9 cellular contexts compared by ENCODE assay signal in genomic region chr19:737591-738093, GRCh38. TPM values are rescaled to one million over a fixed set of nuclear protein-coding genes. Genes with fewer than 3 reads are reported as not detected.
DNase-seq lines count a peak whose midpoint lies in the region; ATAC-seq and TF ChIP-seq lines count a peak whose summit lies in the region.
"Had no signal": no experiment of that assay in that cellular context is flagged by ENCODE, and none has a peak within 500 bp of the region (broad histone marks: within the 10 kb centered on the region; RNA-seq: fewer than 3 reads in every experiment).

No MANE protein-coding gene starts in this region.

- no peak overlapping the region for H2AK5ac ChIP-seq in IMR-90 (ENCODE audit: low read depth, low read length)

- H3K56ac ChIP-seq in IMR-90 (ENCODE audit: extremely low read depth, insufficient read depth, low read length) = no peak overlapping the region

- no peak overlapping the region for H3K18ac ChIP-seq in IMR-90 (ENCODE audit: low read depth, low read length)

- peak; percentile 27 to 69 (median 61) for DNase-seq in CD8-positive, alpha-beta T cell
- DNase-seq in IMR-90 (peak; percentile 16), chondrocyte (ENCODE audit: low spot score) (no peak), mesothelial cell of epicardium (ENCODE audit: low spot score in 2 of 2, unreplicated experiment in 2 of 2) (peak in 1 of 2 experiments; percentile 64), globus pallidus (ENCODE audit: low spot score) (no peak), GOT3 (lab: John Stamatoyannopoulos, UW) (no peak)
- peak; percentile 30 to 46 for DNase-seq in activated CD4-positive, alpha-beta T cell treated with anti-CD3 and anti-CD28 coated beads for 24 hours (ENCODE audit: low read depth in 2 of 2)
- peak; percentile 50 to 78 for DNase-seq in stimulated activated effector memory CD8-positive, alpha-beta T cell treated with anti-CD3 and anti-CD28 coated beads, Interleukin-12 subunit alpha, Interleukin-12 subunit beta, amount 100 ng/mL, for 72 hours (ENCODE audit: low spot score in 2 of 2)

- no peak overlapping the region for H2BK15ac ChIP-seq in IMR-90 (ENCODE audit: low read depth, low read length)

- 38% methylated on average over 14 of the region's 22 CpGs; no CpG with 5 or more reads in 1 of the 2 experiments for WGBS in IMR-90 (ENCODE audit: extremely low coverage in 2 of 2, insufficient read length in 1 of 2), 2 experiments

- no peaks in the 10 kb centered on the region for H3K4me1 ChIP-seq in CD8-positive, alpha-beta T cell (ENCODE audit: insufficient read depth, low read length)
- H3K4me1 ChIP-seq in IMR-90 (ENCODE audit: control insufficient read depth, insufficient read depth, low read length) = no peaks in the 10 kb centered on the region

- no peaks in the 10 kb centered on the region for H3K9me3 Mint-ChIP-seq in CD8-positive, alpha-beta T cell
- no peaks in the 10 kb centered on the region for H3K9me3 Mint-ChIP-seq in chondrocyte (ENCODE audit: low read depth)
- no peaks in the 10 kb centered on the region for H3K9me3 Mint-ChIP-seq in mesothelial cell of epicardium
- H3K9me3 Mint-ChIP-seq in stimulated activated effector memory CD8-positive, alpha-beta T cell treated with anti-CD3 and anti-CD28 coated beads, Interleukin-12 subunit alpha, Interleukin-12 subunit beta, amount 100 ng/mL, for 72 hours = no peaks in the 10 kb centered on the region

- intact Hi-C loops in CD8-positive, alpha-beta T cell (cut with DNase I, micrococcal nuclease) = no loop called here
- intact Hi-C loops in IMR-90 (cut with micrococcal nuclease) = no loop called here

- no peak overlapping the region for H3K9ac ChIP-seq in IMR-90 (ENCODE audit: low read depth, low read length)

- no peaks in the 10 kb centered on the region for H3K9me3 ChIP-seq in CD8-positive, alpha-beta T cell (ENCODE audit: low read length)
- H3K9me3 ChIP-seq in IMR-90 (ENCODE audit: control insufficient read depth, insufficient read depth, low read length) = no peaks in the 10 kb centered on the region

- in situ Hi-C loops in IMR-90 (cut with MboI; ENCODE audit: low sequenced_read_pairs) = no loop called here

- no peak overlapping the region for H3K4ac ChIP-seq in IMR-90 (ENCODE audit: low read depth, low read length)

- no peak overlapping the region for H2BK20ac ChIP-seq in IMR-90 (ENCODE audit: low read depth, low read length)

- TF ChIP-seq RAD21 in IMR-90 (IDR thresholded peaks at IDR 0.05; ENCODE audit: low read length) = peak; percentile 51

- no TSS peak for BruUV-seq in IMR-90 (replicated peaks; lab: Mats Ljungman, UMichigan)

- no peak overlapping the region for H3K27ac Mint-ChIP-seq in CD8-positive, alpha-beta T cell
- H3K27ac Mint-ChIP-seq in chondrocyte (ENCODE audit: unreplicated experiment) = no peak overlapping the region
- no peak overlapping the region for H3K27ac Mint-ChIP-seq in mesothelial cell of epicardium
- H3K27ac Mint-ChIP-seq in stimulated activated effector memory CD8-positive, alpha-beta T cell treated with anti-CD3 and anti-CD28 coated beads, Interleukin-12 subunit alpha, Interleukin-12 subunit beta, amount 100 ng/mL, for 72 hours = no peak overlapping the region

- POLR2A ChIA-PET in CD8-positive, alpha-beta T cell (lab: Charles Lee) = no interaction called here
- POLR2A ChIA-PET in IMR-90 (lab: Charles Lee; ENCODE audit: unreplicated experiment) = no interaction called here

- H4K20me1 ChIP-seq in IMR-90 (ENCODE audit: insufficient read depth, low read length) = no peaks in the 10 kb centered on the region

- no peak overlapping the region for H3K4me2 ChIP-seq in IMR-90 (ENCODE audit: low read depth, low read length)

- CTCF ChIA-PET in CD8-positive, alpha-beta T cell (lab: Charles Lee) = interaction anchor here (0.8 to 1.7 kb wide), 7 partner anchors 8 to 456 kb away, joined by 3 to 7 read pairs (median 4); no protein-coding TSS in a partner anchor
- CTCF ChIA-PET in IMR-90 (lab: Yijun Ruan, JAX) = no interaction called here

- H3K4me1 Mint-ChIP-seq in CD8-positive, alpha-beta T cell (ENCODE audit: low read depth) = peaks cover 3% of the 10 kb centered on the region
- H3K4me1 Mint-ChIP-seq in chondrocyte (ENCODE audit: low read depth) (peaks cover 9% of the 10 kb centered on the region), mesothelial cell of epicardium (no peaks in the 10 kb centered on the region)
- peaks cover 17% of the 10 kb centered on the region for H3K4me1 Mint-ChIP-seq in stimulated activated effector memory CD8-positive, alpha-beta T cell treated with anti-CD3 and anti-CD28 coated beads, Interleukin-12 subunit alpha, Interleukin-12 subunit beta, amount 100 ng/mL, for 72 hours

- H2BK5ac ChIP-seq in IMR-90 (ENCODE audit: low read depth, low read length, poor library complexity, severe bottlenecking) = no peak overlapping the region

- H3K36me3 ChIP-seq in CD8-positive, alpha-beta T cell (ENCODE audit: insufficient read depth, low read length) = no peaks in the 10 kb centered on the region
- no peaks in the 10 kb centered on the region; the same call in 1 of the 2 replicates for H3K36me3 ChIP-seq in IMR-90 (ENCODE audit: control insufficient read depth, insufficient read depth, low read length)

- peak; percentile 56 for TF ChIP-seq CTCF in CD8-positive, alpha-beta T cell (IDR thresholded peaks at IDR 0.05)
- peak; percentile 60 for TF ChIP-seq CTCF in IMR-90 (conservative IDR thresholded peaks at IDR 0.05; ENCODE audit: low read depth, low read length)
- peak; percentile 79 for TF ChIP-seq CTCF in chondrocyte (IDR thresholded peaks at IDR 0.05)
- peak; percentile 44 for TF ChIP-seq CTCF in mesothelial cell of epicardium (IDR thresholded peaks at IDR 0.05; ENCODE audit: unreplicated experiment)

- no peak overlapping the region for H4K8ac ChIP-seq in IMR-90 (ENCODE audit: low read depth in 2 of 2, low read length in 2 of 2)

- no peak overlapping the region for H2BK120ac ChIP-seq in IMR-90 (ENCODE audit: low read depth, low read length)

- no peak overlapping the region for H3K23ac ChIP-seq in IMR-90 (ENCODE audit: low read depth, low read length)

- H4K5ac ChIP-seq in IMR-90 (ENCODE audit: low read depth, low read length) = no peak overlapping the region

- H3K14ac ChIP-seq in IMR-90 (replicated peaks; ENCODE audit: low read depth, low read length) = no peak overlapping the region

- H2AK9ac ChIP-seq in IMR-90 (replicated peaks; ENCODE audit: low read depth, low read length, poor library complexity) = no peak overlapping the region

- peak; percentile 75 for ATAC-seq in CD8-positive, alpha-beta T cell
- ATAC-seq in IMR-90 (ENCODE audit: low read depth) = peak; percentile 84
- ATAC-seq in stimulated activated effector memory CD8-positive, alpha-beta T cell treated with anti-CD3 and anti-CD28 coated beads, Interleukin-12 subunit alpha, Interleukin-12 subunit beta, amount 100 ng/mL, for 72 hours = peak; percentile 74

- no peak overlapping the region for H3K4me3 ChIP-seq in CD8-positive, alpha-beta T cell (ENCODE audit: low read depth, low read length)
- no peak overlapping the region for H3K4me3 ChIP-seq in IMR-90 (ENCODE audit: insufficient read depth, low read depth, low read length)
- H3K4me3 ChIP-seq: skin epidermis had no signal

- no peaks in the 10 kb centered on the region for H3K9me1 ChIP-seq in IMR-90 (ENCODE audit: insufficient read depth, low read length)

- peak overlapping the region; percentile 51 for H2AFZ ChIP-seq in IMR-90 (replicated peaks; ENCODE audit: low read length, poor library complexity)

- no peaks in the 10 kb centered on the region for H3K36me3 Mint-ChIP-seq in CD8-positive, alpha-beta T cell
- H3K36me3 Mint-ChIP-seq in chondrocyte (ENCODE audit: low read depth) (peaks cover 22% of the 10 kb centered on the region), mesothelial cell of epicardium (peaks cover 22% of the 10 kb centered on the region)
- H3K36me3 Mint-ChIP-seq in stimulated activated effector memory CD8-positive, alpha-beta T cell treated with anti-CD3 and anti-CD28 coated beads, Interleukin-12 subunit alpha, Interleukin-12 subunit beta, amount 100 ng/mL, for 72 hours = no peaks in the 10 kb centered on the region

- H3K79me1 ChIP-seq in IMR-90 (ENCODE audit: low read depth in 1 of 2, low read length in 2 of 2) = no peaks in the 10 kb centered on the region

- H4K91ac ChIP-seq in IMR-90 (ENCODE audit: insufficient read depth, low read depth, low read length) = no peak overlapping the region

- H3K27ac ChIP-seq in CD8-positive, alpha-beta T cell (ENCODE audit: low read depth, low read length) = no peak overlapping the region
- H3K27ac ChIP-seq in IMR-90 (ENCODE audit: insufficient read depth, low read length) = no peak overlapping the region
- H3K27ac ChIP-seq: skin epidermis had no signal

- dilution Hi-C loops in IMR-90 (cut with HindIII; ENCODE audit: low sequenced_read_pairs, unreplicated experiment) = no loop called here

- H3K4me3 Mint-ChIP-seq in CD8-positive, alpha-beta T cell = no peak overlapping the region
- H3K4me3 Mint-ChIP-seq in chondrocyte (ENCODE audit: unreplicated experiment) (no peak overlapping the region), mesothelial cell of epicardium (no peak overlapping the region)
- no peak overlapping the region for H3K4me3 Mint-ChIP-seq in stimulated activated effector memory CD8-positive, alpha-beta T cell treated with anti-CD3 and anti-CD28 coated beads, Interleukin-12 subunit alpha, Interleukin-12 subunit beta, amount 100 ng/mL, for 72 hours

- H3K27me3 ChIP-seq in CD8-positive, alpha-beta T cell (ENCODE audit: insufficient read depth, low read length) = no peaks in the 10 kb centered on the region
- H3K27me3 ChIP-seq in IMR-90 (ENCODE audit: control insufficient read depth, insufficient read depth, low read length) = no peaks in the 10 kb centered on the region

- H3K27me3 Mint-ChIP-seq in CD8-positive, alpha-beta T cell (ENCODE audit: low read depth) = peaks cover 3% of the 10 kb centered on the region
- H3K27me3 Mint-ChIP-seq in chondrocyte (ENCODE audit: low read depth) (no peaks in the 10 kb centered on the region), mesothelial cell of epicardium (ENCODE audit: low read depth) (no peaks in the 10 kb centered on the region)

- TF ChIP-seq POLR2A in IMR-90 (IDR thresholded peaks at IDR 0.05; ENCODE audit: low read depth, low read length) = no peak

RNA-seq across cellular contexts. Expression of gene MISP, which starts 13.3 kb away (rescaled TPM):
- total RNA-seq in CD8-positive, alpha-beta T cell = not detected
- total RNA-seq in IMR-90 (2012; rRNA removed) = not detected in 2 replicates
- polyA plus RNA-seq in IMR-90 (2012; rRNA removed) = 0.03 TPM in 1 of 2 replicates, not detected in the other
- polyA plus RNA-seq in IMR-90 (2012; cell fraction: cytosol; rRNA removed) = 0.02 TPM in 1 of 2 replicates, not detected in the other
- 0.11 and 0.13 TPM in 2 replicates for polyA plus RNA-seq in IMR-90 (2012; cell fraction: nucleus; rRNA removed; ENCODE audit: low replicate concordance)
- total RNA-seq in chondrocyte = 1.5 to 2.2 TPM (median 1.6 TPM) in 3 replicates
- total RNA-seq in mesothelial cell of epicardium = 1.4 to 2.2 TPM (median 1.5 TPM) in 3 replicates

RNA-seq across cellular contexts. Expression of gene PALM, which starts 28.9 kb away (rescaled TPM):
- total RNA-seq in CD8-positive, alpha-beta T cell = not detected
- total RNA-seq in IMR-90 (2012; rRNA removed) (2.2 TPM in 2 replicates), chondrocyte (166 to 182 TPM (median 175 TPM) in 3 replicates), mesothelial cell of epicardium (80.5 to 87.1 TPM (median 86.9 TPM) in 3 replicates)
- polyA plus RNA-seq in IMR-90 (2012; rRNA removed) = 7.4 and 8.3 TPM in 2 replicates
- polyA plus RNA-seq in IMR-90 (2012; cell fraction: cytosol; rRNA removed) = 7.9 and 11.3 TPM in 2 replicates
- polyA plus RNA-seq in IMR-90 (2012; cell fraction: nucleus; rRNA removed; ENCODE audit: low replicate concordance) = 8.1 and 11.6 TPM in 2 replicates

RNA-seq across cellular contexts. Expression of gene PRSS57, which starts 42.4 kb away (rescaled TPM):
- total RNA-seq in CD8-positive, alpha-beta T cell = not detected
- not detected in 2 replicates for total RNA-seq in IMR-90 (2012; rRNA removed)
- polyA plus RNA-seq in IMR-90 (2012; rRNA removed) = not detected in 2 replicates
- polyA plus RNA-seq in IMR-90 (2012; cell fraction: cytosol; rRNA removed) = not detected in 2 replicates
- not detected in 2 replicates for polyA plus RNA-seq in IMR-90 (2012; cell fraction: nucleus; rRNA removed; ENCODE audit: low replicate concordance)
- total RNA-seq in chondrocyte = not detected in 3 replicates
- total RNA-seq in mesothelial cell of epicardium = not detected in 3 replicates

RNA-seq across cellular contexts. Expression of gene PTBP1, which starts 59.6 kb away (rescaled TPM):
- 100 to 1,000 TPM; 248 to 266 TPM for total RNA-seq in CD8-positive, alpha-beta T cell
- total RNA-seq in IMR-90 (2012; rRNA removed) (95.5 and 146 TPM in 2 replicates), chondrocyte (281 to 343 TPM (median 285 TPM) in 3 replicates), mesothelial cell of epicardium (447 to 482 TPM (median 459 TPM) in 3 replicates)
- 269 and 483 TPM in 2 replicates for polyA plus RNA-seq in IMR-90 (2012; rRNA removed)
- 96.3 and 257 TPM in 2 replicates for polyA plus RNA-seq in IMR-90 (2012; cell fraction: cytosol; rRNA removed)
- 324 and 629 TPM in 2 replicates for polyA plus RNA-seq in IMR-90 (2012; cell fraction: nucleus; rRNA removed; ENCODE audit: low replicate concordance)

Comparison
In these comparisons a context has a peak if more than half of its experiments do, and no peak if none do; other contexts are left out.
1. DNase-seq: peak in CD8-positive, alpha-beta T cell (7 of 7), IMR-90 (single experiment), activated CD4-positive, alpha-beta T cell treated with anti-CD3 and anti-CD28 coated beads for 24 hours (2 of 2) and stimulated activated effector memory CD8-positive, alpha-beta T cell treated with anti-CD3 and anti-CD28 coated beads, Interleukin-12 subunit alpha, Interleukin-12 subunit beta, amount 100 ng/mL, for 72 hours (2 of 2); none in chondrocyte (single experiment), globus pallidus (single experiment) and GOT3 (single experiment).
2. RNA of gene PALM, which starts 28.9 kb away (total RNA-seq): 166 to 182 TPM in chondrocyte and 80.5 to 87.1 TPM in mesothelial cell of epicardium; 2.2 TPM in IMR-90 and not detected in CD8-positive, alpha-beta T cell; every median in the first group is over 10 times any median in the second.
3. Peak in every context shown above with its lines, with median percentiles within 50 percentile points of each other: ATAC-seq and CTCF ChIP-seq.